ENCODE assay signal across 1 cellular context in genomic region chr4:95289028-95289634, GRCh38.
A peak's percentile ranks its signal among the peaks of the same experiment; 100 is the strongest.
TF ChIP-seq lines count a peak whose summit lies in the region.

No MANE protein-coding gene starts in this region.

TF ChIP-seq in K562, 482 proteins besides CTCF, POLR2A, EP300 and RAD21 (continued from another document):
- no peak for TF ChIP-seq ID3 (CRISPR knock-in tag; IDR thresholded peaks at IDR 0.05)
- TF ChIP-seq ID3 (tag; IDR thresholded peaks at IDR 0.05): peak; percentile 28; the same call in 1 of the 2 replicates
- TF ChIP-seq TEAD4 (IDR thresholded peaks at IDR 0.05; ENCODE audit: low read length): peak; percentile 99
- no peak for TF ChIP-seq TEAD4 (CRISPR knock-in tag; IDR thresholded peaks at IDR 0.05; ENCODE audit: borderline replicate concordance)
- peak; percentile 90 to 94 for TF ChIP-seq KDM1A (IDR thresholded peaks at IDR 0.05)
- 0 out of 2 replicates have a peak, but pooled peaks have one; percentile 43 for TF ChIP-seq ZBED1 (IDR thresholded peaks at IDR 0.05)
- 0 out of 4 replicates have a peak, but pooled peaks of 1 of the 2 experiments have one; percentile 31 for TF ChIP-seq ETV6 (IDR thresholded peaks at IDR 0.05; ENCODE audit: borderline replicate concordance in 1 of 2, low read depth in 2 of 2, low read length in 1 of 2)
- TF ChIP-seq ETV6 (CRISPR knock-in tag; IDR thresholded peaks at IDR 0.05; ENCODE audit: borderline replicate concordance): no peak
- TF ChIP-seq LEF1 (IDR thresholded peaks at IDR 0.05): peak; percentile 97
- 0 out of 2 replicates have a peak, but pooled peaks have one; percentile 24 for TF ChIP-seq FOXJ2 (tag; IDR thresholded peaks at IDR 0.05)
- peak; percentile 57; the same call in 1 of the 2 replicates for TF ChIP-seq MBD2 (IDR thresholded peaks at IDR 0.05; ENCODE audit: borderline replicate concordance, low read depth)
- TF ChIP-seq, protein P1, sequence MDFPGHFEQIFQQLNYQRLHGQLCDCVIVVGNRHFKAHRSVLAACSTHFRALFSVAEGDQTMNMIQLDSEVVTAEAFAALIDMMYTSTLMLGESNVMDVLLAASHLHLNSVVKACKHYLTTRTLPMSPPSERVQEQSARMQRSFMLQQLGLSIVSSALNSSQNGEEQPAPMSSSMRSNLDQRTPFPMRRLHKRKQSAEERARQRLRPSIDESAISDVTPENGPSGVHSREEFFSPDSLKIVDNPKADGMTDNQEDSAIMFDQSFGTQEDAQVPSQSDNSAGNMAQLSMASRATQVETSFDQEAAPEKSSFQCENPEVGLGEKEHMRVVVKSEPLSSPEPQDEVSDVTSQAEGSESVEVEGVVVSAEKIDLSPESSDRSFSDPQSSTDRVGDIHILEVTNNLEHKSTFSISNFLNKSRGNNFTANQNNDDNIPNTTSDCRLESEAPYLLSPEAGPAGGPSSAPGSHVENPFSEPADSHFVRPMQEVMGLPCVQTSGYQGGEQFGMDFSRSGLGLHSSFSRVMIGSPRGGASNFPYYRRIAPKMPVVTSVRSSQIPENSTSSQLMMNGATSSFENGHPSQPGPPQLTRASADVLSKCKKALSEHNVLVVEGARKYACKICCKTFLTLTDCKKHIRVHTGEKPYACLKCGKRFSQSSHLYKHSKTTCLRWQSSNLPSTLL (IDR thresholded peaks at IDR 0.05): no peak
- TF ChIP-seq HNRNPK (IDR thresholded peaks at IDR 0.05; ENCODE audit: low read depth, low read length, poor library complexity, severe bottlenecking): no peak
- TF ChIP-seq MTA1 (IDR thresholded peaks at IDR 0.05; ENCODE audit: borderline replicate concordance): no peak
- no peak for TF ChIP-seq SP2 (IDR thresholded peaks at IDR 0.05; ENCODE audit: extremely low read depth, low read depth, low read length, poor library complexity, severe bottlenecking)
- 0 out of 2 replicates have a peak, but pooled peaks have one; percentile 44 for TF ChIP-seq MEF2A (IDR thresholded peaks at IDR 0.05; ENCODE audit: control insufficient read depth, low read depth, low read length)
- peak; percentile 87 for TF ChIP-seq FOXM1 (IDR thresholded peaks at IDR 0.05; ENCODE audit: low read depth)
- no peak for TF ChIP-seq FOXM1 (CRISPR knock-in tag; IDR thresholded peaks at IDR 0.05; ENCODE audit: low read depth)
- TF ChIP-seq ZNF780A (CRISPR knock-in tag; IDR thresholded peaks at IDR 0.05): no peak
- TF ChIP-seq PYGO2 (tag; IDR thresholded peaks at IDR 0.05): no peak
- peak; percentile 88 for TF ChIP-seq CCNT2 (IDR thresholded peaks at IDR 0.05; ENCODE audit: borderline replicate concordance, extremely low read depth, insufficient read length, low read depth, low read length)
- 0 out of 2 replicates have a peak, but pooled peaks have one; percentile 54 for TF ChIP-seq TARDBP (IDR thresholded peaks at IDR 0.05)
- TF ChIP-seq NR2C1 (IDR thresholded peaks at IDR 0.05): 0 out of 2 replicates have a peak, but pooled peaks have one; percentile 44
- TF ChIP-seq NR2C1 (tag; IDR thresholded peaks at IDR 0.05): peak; percentile 52; the same call in 1 of the 2 replicates
- TF ChIP-seq RBBP5 (IDR thresholded peaks at IDR 0.05; ENCODE audit: borderline replicate concordance, insufficient read depth, low read length, poor library complexity, severe bottlenecking): peak; percentile 50
- TF ChIP-seq ILF3 (IDR thresholded peaks at IDR 0.05; ENCODE audit: borderline replicate concordance): 0 out of 2 replicates have a peak, but pooled peaks have one; percentile 74
- no peak for TF ChIP-seq FUS (optimal IDR thresholded peaks at IDR 0.05; ENCODE audit: low read depth, low read length)
- TF ChIP-seq JUND (IDR thresholded peaks at IDR 0.05; ENCODE audit: borderline replicate concordance, low read depth, low read length): peak; percentile 87
- peak; percentile 78; the same call in 1 of the 3 replicates for TF ChIP-seq JUND (tag; IDR thresholded peaks at IDR 0.05; ENCODE audit: borderline replicate concordance, low read depth, low read length)
- TF ChIP-seq FOXA3 (CRISPR knock-in tag; conservative IDR thresholded peaks at IDR 0.05 in 1 of 2, IDR thresholded peaks at IDR 0.05 in 1 of 2): peak; percentile 99
- no peak for TF ChIP-seq U2AF1 (optimal IDR thresholded peaks at IDR 0.05; ENCODE audit: low read depth, low read length)
- TF ChIP-seq CBFA2T2 (conservative IDR thresholded peaks at IDR 0.05): peak; percentile 96
- TF ChIP-seq MTA2 (IDR thresholded peaks at IDR 0.05; ENCODE audit: low read depth): peak; percentile 96
- 0 out of 2 replicates have a peak, but pooled peaks have one; percentile 4 for TF ChIP-seq ZNF316 (IDR thresholded peaks at IDR 0.05)
- peak in 1 of 2 experiments; percentile 47; a peak in 1 of 4 replicates for TF ChIP-seq ZNF318 (IDR thresholded peaks at IDR 0.05; ENCODE audit: borderline replicate concordance in 1 of 2, low read depth in 1 of 2)
- TF ChIP-seq, protein P2, sequence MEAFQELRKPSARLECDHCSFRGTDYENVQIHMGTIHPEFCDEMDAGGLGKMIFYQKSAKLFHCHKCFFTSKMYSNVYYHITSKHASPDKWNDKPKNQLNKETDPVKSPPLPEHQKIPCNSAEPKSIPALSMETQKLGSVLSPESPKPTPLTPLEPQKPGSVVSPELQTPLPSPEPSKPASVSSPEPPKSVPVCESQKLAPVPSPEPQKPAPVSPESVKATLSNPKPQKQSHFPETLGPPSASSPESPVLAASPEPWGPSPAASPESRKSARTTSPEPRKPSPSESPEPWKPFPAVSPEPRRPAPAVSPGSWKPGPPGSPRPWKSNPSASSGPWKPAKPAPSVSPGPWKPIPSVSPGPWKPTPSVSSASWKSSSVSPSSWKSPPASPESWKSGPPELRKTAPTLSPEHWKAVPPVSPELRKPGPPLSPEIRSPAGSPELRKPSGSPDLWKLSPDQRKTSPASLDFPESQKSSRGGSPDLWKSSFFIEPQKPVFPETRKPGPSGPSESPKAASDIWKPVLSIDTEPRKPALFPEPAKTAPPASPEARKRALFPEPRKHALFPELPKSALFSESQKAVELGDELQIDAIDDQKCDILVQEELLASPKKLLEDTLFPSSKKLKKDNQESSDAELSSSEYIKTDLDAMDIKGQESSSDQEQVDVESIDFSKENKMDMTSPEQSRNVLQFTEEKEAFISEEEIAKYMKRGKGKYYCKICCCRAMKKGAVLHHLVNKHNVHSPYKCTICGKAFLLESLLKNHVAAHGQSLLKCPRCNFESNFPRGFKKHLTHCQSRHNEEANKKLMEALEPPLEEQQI (IDR thresholded peaks at IDR 0.05): peak; percentile 91
- peak; percentile 67 for TF ChIP-seq KHSRP (IDR thresholded peaks at IDR 0.05)
- TF ChIP-seq SIN3B (IDR thresholded peaks at IDR 0.05; ENCODE audit: low read depth): no peak
- no peak for TF ChIP-seq TFAM (CRISPR knock-in tag; conservative IDR thresholded peaks at IDR 0.05)
